9 cellular contexts compared by ENCODE assay signal in the genomic region with DNA sequence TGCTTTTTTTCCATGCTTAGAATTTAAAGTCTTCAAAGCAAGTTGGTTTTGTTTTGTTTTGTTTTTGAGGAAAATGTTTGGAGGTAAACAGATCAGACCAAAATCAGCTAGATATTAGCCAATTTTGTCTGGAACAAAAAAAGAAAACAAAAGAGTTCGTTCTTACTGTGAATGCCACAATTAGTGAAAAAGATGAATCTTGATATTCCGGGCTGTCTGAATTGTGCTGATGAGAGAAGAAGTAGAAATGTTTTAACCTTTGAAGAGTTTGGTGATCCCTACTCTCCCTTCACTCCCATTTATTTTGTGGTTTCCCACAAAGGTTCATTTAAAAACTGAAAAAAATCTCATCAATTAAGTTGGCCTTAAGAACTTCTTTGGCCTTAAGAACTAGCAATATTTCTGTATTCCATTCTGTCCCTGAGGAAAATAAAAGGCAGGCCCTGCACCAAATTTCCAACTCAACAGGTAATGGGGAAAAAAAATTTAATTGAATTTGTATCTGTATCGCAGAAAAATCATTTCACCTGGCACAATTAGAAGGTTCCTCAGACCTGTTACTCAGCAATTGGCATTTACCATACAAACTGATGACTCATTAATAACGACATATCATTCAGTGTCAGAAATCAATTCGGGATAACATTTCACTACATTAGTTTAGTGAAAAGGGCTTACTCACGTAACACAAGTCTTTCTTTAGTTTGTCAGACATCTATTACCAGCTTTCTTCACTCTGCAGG. TPM values are rescaled to one million over a fixed set of nuclear protein-coding genes. Genes with fewer than 3 reads are reported as not detected.
A peak's percentile ranks its signal among the peaks of the same experiment; 100 is the strongest.
DNase-seq lines count a peak whose midpoint lies in the region; ATAC-seq and TF ChIP-seq lines count a peak whose summit lies in the region.
"Had no signal": no experiment of that assay in that cellular context is flagged by ENCODE, and none has a peak within 500 bp of the region (broad histone marks: within the 10 kb centered on the region; RNA-seq: fewer than 3 reads in every experiment).

No MANE protein-coding gene starts in this region.

- ATAC-seq in GM18861 (IDR thresholded peaks at IDR 0.05; ENCODE audit: unreplicated experiment) (peak; percentile 13), HG03342 (IDR thresholded peaks at IDR 0.05; ENCODE audit: unreplicated experiment) (no peak)

- H3K27me3 Mint-ChIP-seq in neural progenitor cell (ENCODE audit: insufficient read depth, low read depth), result no peaks in the 10 kb centered on the region

- H3K4me3 Mint-ChIP-seq in neural progenitor cell, result peak overlapping the region; percentile 38

- H3K36me3 ChIP-seq in neural progenitor cell, result no peaks in the 10 kb centered on the region

- H3K79me2 ChIP-seq in neural progenitor cell (ENCODE audit: low read depth), result no peaks in the 10 kb centered on the region

- H3K36me3 Mint-ChIP-seq in neural progenitor cell, result no peaks in the 10 kb centered on the region

- H3K4me3 ChIP-seq in dorsolateral prefrontal cortex, result peak overlapping the region; percentile 49 to 86 (median 75)
- H3K4me3 ChIP-seq in neural progenitor cell, result peak overlapping the region; percentile 51

- H3K9ac ChIP-seq in neural progenitor cell, result no peak overlapping the region

- peak overlapping the region; percentile 78 for H3K4me2 ChIP-seq in neural progenitor cell

- H2AFZ ChIP-seq in neural progenitor cell (replicated peaks), result peak overlapping the region; percentile 59

- peak overlapping the region; percentile 18 to 98 (median 92) for H3K27ac ChIP-seq in dorsolateral prefrontal cortex
- H3K27ac ChIP-seq in neural progenitor cell, result no peak overlapping the region

- intact Hi-C loops in dorsolateral prefrontal cortex (cut with DNase I), result loop anchor here (2.0 to 10.0 kb wide), 3 partner anchors 56 to 644 kb away; a partner anchor contains a TSS

- H3K27ac Mint-ChIP-seq in neural progenitor cell, result no peak overlapping the region

- no peaks in the 10 kb centered on the region for H4K20me1 ChIP-seq in neural progenitor cell (ENCODE audit: low read depth)

- H3K9me3 Mint-ChIP-seq in neural progenitor cell, result no peaks in the 10 kb centered on the region

- no peaks in the 10 kb centered on the region for H3K4me1 ChIP-seq in neural progenitor cell

- no peaks in the 10 kb centered on the region for H3K4me1 Mint-ChIP-seq in neural progenitor cell

- TF ChIP-seq CTCF in dorsolateral prefrontal cortex (IDR thresholded peaks at IDR 0.05 in 54 of 56, conservative IDR thresholded peaks at IDR 0.05 in 2 of 56; ENCODE audit: low read depth in 1 of 56, partially characterized antibody in 56 of 56), result no peak
- no peak for TF ChIP-seq CTCF in neural progenitor cell (IDR thresholded peaks at IDR 0.05)

- H3K27me3 ChIP-seq in dorsolateral prefrontal cortex (no peaks in the 10 kb centered on the region), neural progenitor cell (no peaks in the 10 kb centered on the region)

- no peaks in the 10 kb centered on the region for H3K9me3 ChIP-seq in neural progenitor cell (ENCODE audit: low read depth)

- DNase-seq in HPDE6-E6E7 (ENCODE audit: extremely low spot score) (peak; percentile 8), dorsolateral prefrontal cortex (no peak), neural progenitor cell (ENCODE audit: low spot score) (no peak), UCSD-AML1 (lab: John Stamatoyannopoulos, UW; ENCODE audit: unreplicated experiment) (no peak), islet precursor cell (no peak), SW 1271 (lab: John Stamatoyannopoulos, UW) (no peak)

- no peaks in the 10 kb centered on the region for H3F3A ChIP-seq in neural progenitor cell (ENCODE audit: low read depth)

RNA-seq across cellular contexts. Expression of a gene that starts 0.6 kb away (rescaled TPM):
- total RNA-seq in dorsolateral prefrontal cortex, result 10 to 100 TPM in 1 of 120 experiments, 1 to 10 TPM in 118, under 1 TPM in 1; 0.80 to 10.4 (median 3.9) TPM
- 0.31 TPM in 1 of 2 replicates, not detected in the other for total RNA-seq in neural progenitor cell (ENCODE audit: low replicate concordance)
- total RNA-seq: T-helper 1 cell treated with Interleukin-12 subunit alpha and Interleukin-12 subunit beta and Interleukin-4 antibody, amounts not matched to agents 30 ng/mL and 1 ng/mL, for 36 hours had no signal

RNA-seq across cellular contexts. Expression of a gene that starts 55.9 kb away (rescaled TPM):
- total RNA-seq in dorsolateral prefrontal cortex (not detected), neural progenitor cell (ENCODE audit: low replicate concordance) (not detected in 2 replicates)
- total RNA-seq: T-helper 1 cell treated with Interleukin-12 subunit alpha and Interleukin-12 subunit beta and Interleukin-4 antibody, amounts not matched to agents 30 ng/mL and 1 ng/mL, for 36 hours had no signal
